In the genomic region with DNA sequence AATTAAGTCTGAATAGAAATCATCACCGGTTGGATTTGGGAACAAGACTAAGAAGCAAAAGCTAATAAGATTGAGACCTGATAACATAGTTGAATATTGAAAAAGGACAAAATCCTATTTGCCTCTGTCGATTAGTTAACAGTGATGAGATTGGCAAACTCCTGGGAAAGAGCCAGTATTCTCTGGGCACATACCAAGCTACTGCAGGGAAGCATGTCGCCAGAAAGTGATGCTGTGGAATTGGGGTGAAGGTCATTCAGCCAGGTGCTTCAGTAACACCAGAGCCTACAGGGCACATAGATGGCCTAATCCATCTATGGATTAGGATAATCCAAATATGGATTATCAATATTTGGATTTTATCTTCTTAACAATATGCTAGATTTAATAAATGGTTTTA, we compare ENCODE assay signal across 4 cellular contexts.
"Had no signal": no experiment of that assay in that cellular context is flagged by ENCODE, and none has a peak within 500 bp of the region (broad histone marks: within the 10 kb centered on the region; RNA-seq: fewer than 3 reads in every experiment).

No MANE protein-coding gene starts in this region.

- ATAC-seq: GM23338 had no signal

- DNase-seq: H9, HCEC 1CT, KBM-7 had no signal
